16 cellular contexts compared by ENCODE assay signal in genomic region chr4:183254162-183254561, GRCh38.
DNase-seq lines count a peak whose midpoint lies in the region; ATAC-seq and TF ChIP-seq lines count a peak whose summit lies in the region.
"Had no signal": no experiment of that assay in that cellular context is flagged by ENCODE, and none has a peak within 500 bp of the region (broad histone marks: within the 10 kb centered on the region; RNA-seq: fewer than 3 reads in every experiment).

No MANE protein-coding gene starts in this region.

- TF ChIP-seq CTCF in HEK293 (tag by site-specific recombination; IDR thresholded peaks at IDR 0.05) (no peak), Panc1 (IDR thresholded peaks at IDR 0.05) (no peak), uterus (IDR thresholded peaks at IDR 0.05) (no peak)

- H3K9me3 ChIP-seq in HEK293 (ENCODE audit: control insufficient read depth, insufficient read depth, low read depth, low read length), result no peaks in the 10 kb centered on the region
- H3K9me3 ChIP-seq in Panc1 (ENCODE audit: control insufficient read depth, insufficient read depth, low read depth, low read length), result no peaks in the 10 kb centered on the region
- no peaks in the 10 kb centered on the region for H3K9me3 ChIP-seq in uterus
- H3K9me3 ChIP-seq: A549, BE2C, HAP-1 had no signal

- DNase-seq in Panc1 (ENCODE audit: low read depth, low spot score) (no peak), left colon (no peak), uterus (no peak), cardiac septum (ENCODE audit: low spot score) (no peak), left cardiac atrium (no peak), NCI-H1694 treated with DMSO at 0.1 percent for 48 hours (lab: John Stamatoyannopoulos, UW) (no peak)
- DNase-seq: BE2C; CD4-positive, alpha-beta memory T cell; DMS79; EL; GOT3; IMR-90 had no signal

- CTCF ChIA-PET in HEK293 (lab: Yijun Ruan, JAX), result interaction anchor here (0.6 to 1.3 kb wide), 4 partner anchors 9 to 181 kb away, joined by 3 to 5 read pairs (median 4); no protein-coding TSS in a partner anchor
- CTCF ChIA-PET in Panc1 (lab: Charles Lee), result no interaction called here

- H3K27me3 ChIP-seq in Panc1 (ENCODE audit: control insufficient read depth, insufficient read depth, low read length), result no peaks in the 10 kb centered on the region
- no peaks in the 10 kb centered on the region for H3K27me3 ChIP-seq in uterus
- H3K27me3 ChIP-seq: BE2C had no signal

- H3K36me3 ChIP-seq in HEK293 (ENCODE audit: control insufficient read depth in 2 of 2, insufficient read depth in 1 of 2, low read length in 2 of 2) (peaks cover 0 to 26% of the 10 kb centered on the region in 2 experiments; a peak in 1 of 3 replicates), Panc1 (ENCODE audit: control insufficient read depth, insufficient read depth, low read length) (peaks cover 5% of the 10 kb centered on the region), uterus (no peaks in the 10 kb centered on the region)

- intact Hi-C loops in Panc1 (cut with micrococcal nuclease; ENCODE audit: unreplicated experiment), result no loop called here
- intact Hi-C loops in left colon (cut with DNase I, micrococcal nuclease), result loop anchor here in 1 of 2 donors (10.0 kb wide), 2 partner anchors 179 to 319 kb away; no protein-coding TSS in a partner anchor
- intact Hi-C loops in uterus (cut with DNase I; ENCODE audit: low total_unique reads), result no loop called here
- intact Hi-C loops in cardiac septum (cut with DNase I), result no loop called here
- intact Hi-C loops in left cardiac atrium (cut with DNase I), result no loop called here

- ATAC-seq in Panc1 (no peak; the same call in 1 of the 2 replicates), left colon (peak; percentile 71), left cardiac atrium (no peak)
- ATAC-seq: A549 had no signal

- in situ Hi-C loops in Panc1 (cut with HindIII; ENCODE audit: low pct_unique_long_range_greater_than_20kb, low sequenced_read_pairs), result no loop called here

- POLR2A ChIA-PET in HEK293 (lab: Yijun Ruan, JAX) (no interaction called here), Panc1 (lab: Charles Lee) (interaction anchor here (0.6 kb wide), 1 partner anchor 27 kb away, joined by 3 read pairs; no protein-coding TSS in a partner anchor)

- H3K4me1 ChIP-seq in HEK293 (ENCODE audit: control insufficient read depth, insufficient read depth, low read length) (peaks cover 6% of the 10 kb centered on the region), Panc1 (ENCODE audit: control insufficient read depth, insufficient read depth, low read length) (peaks cover 27% of the 10 kb centered on the region), uterus (no peaks in the 10 kb centered on the region)
- H3K4me1 ChIP-seq: HAP-1 had no signal

- TF ChIP-seq POLR2A in uterus (IDR thresholded peaks at IDR 0.05), result no peak

- no TSS peak for BruUV-seq in Panc1 (replicated peaks; lab: Mats Ljungman, UMichigan)

- H3K4me3 ChIP-seq in HEK293 (ENCODE audit: low read depth, low read length) (no peak overlapping the region), Panc1 (ENCODE audit: low read depth in 2 of 2, low read length in 2 of 2) (no peak overlapping the region), uterus (no peak overlapping the region)
- H3K4me3 ChIP-seq: A549, HAP-1 had no signal

- H3K27ac ChIP-seq in HEK293 (ENCODE audit: extremely low read depth, low read depth, low read length) (no peak overlapping the region), Panc1 (ENCODE audit: low read length) (0 out of 2 replicates have a peak overlapping the region, but pooled peaks have one; percentile 48), uterus (peak overlapping the region; percentile 40 to 58)
- H3K27ac ChIP-seq: A549, C4-2B had no signal

TF ChIP-seq in HEK293, 187 proteins besides CTCF, POLR2A, EP300 and RAD21:
- peak; percentile 50; the same call in 1 of the 2 replicates for TF ChIP-seq FEZF1 (tag by site-specific recombination; IDR thresholded peaks at IDR 0.05)
- TF ChIP-seq, protein P1, sequence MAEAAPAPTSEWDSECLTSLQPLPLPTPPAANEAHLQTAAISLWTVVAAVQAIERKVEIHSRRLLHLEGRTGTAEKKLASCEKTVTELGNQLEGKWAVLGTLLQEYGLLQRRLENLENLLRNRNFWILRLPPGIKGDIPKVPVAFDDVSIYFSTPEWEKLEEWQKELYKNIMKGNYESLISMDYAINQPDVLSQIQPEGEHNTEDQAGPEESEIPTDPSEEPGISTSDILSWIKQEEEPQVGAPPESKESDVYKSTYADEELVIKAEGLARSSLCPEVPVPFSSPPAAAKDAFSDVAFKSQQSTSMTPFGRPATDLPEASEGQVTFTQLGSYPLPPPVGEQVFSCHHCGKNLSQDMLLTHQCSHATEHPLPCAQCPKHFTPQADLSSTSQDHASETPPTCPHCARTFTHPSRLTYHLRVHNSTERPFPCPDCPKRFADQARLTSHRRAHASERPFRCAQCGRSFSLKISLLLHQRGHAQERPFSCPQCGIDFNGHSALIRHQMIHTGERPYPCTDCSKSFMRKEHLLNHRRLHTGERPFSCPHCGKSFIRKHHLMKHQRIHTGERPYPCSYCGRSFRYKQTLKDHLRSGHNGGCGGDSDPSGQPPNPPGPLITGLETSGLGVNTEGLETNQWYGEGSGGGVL (tag by site-specific recombination; IDR thresholded peaks at IDR 0.05), result no peak
- TF ChIP-seq ZFP41 (tag by site-specific recombination; IDR thresholded peaks at IDR 0.05; ENCODE audit: borderline replicate concordance), result no peak
- TF ChIP-seq, protein P2, sequence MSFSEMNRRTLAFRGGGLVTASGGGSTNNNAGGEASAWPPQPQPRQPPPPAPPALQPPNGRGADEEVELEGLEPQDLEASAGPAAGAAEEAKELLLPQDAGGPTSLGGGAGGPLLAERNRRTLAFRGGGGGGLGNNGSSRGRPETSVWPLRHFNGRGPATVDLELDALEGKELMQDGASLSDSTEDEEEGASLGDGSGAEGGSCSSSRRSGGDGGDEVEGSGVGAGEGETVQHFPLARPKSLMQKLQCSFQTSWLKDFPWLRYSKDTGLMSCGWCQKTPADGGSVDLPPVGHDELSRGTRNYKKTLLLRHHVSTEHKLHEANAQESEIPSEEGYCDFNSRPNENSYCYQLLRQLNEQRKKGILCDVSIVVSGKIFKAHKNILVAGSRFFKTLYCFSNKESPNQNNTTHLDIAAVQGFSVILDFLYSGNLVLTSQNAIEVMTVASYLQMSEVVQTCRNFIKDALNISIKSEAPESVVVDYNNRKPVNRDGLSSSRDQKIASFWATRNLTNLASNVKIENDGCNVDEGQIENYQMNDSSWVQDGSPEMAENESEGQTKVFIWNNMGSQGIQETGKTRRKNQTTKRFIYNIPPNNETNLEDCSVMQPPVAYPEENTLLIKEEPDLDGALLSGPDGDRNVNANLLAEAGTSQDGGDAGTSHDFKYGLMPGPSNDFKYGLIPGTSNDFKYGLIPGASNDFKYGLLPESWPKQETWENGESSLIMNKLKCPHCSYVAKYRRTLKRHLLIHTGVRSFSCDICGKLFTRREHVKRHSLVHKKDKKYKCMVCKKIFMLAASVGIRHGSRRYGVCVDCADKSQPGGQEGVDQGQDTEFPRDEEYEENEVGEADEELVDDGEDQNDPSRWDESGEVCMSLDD (tag by site-specific recombination; IDR thresholded peaks at IDR 0.05), result no peak
- no peak for TF ChIP-seq ZNF548 (tag by site-specific recombination; IDR thresholded peaks at IDR 0.05)
